ENCODE assay signal across 15 cellular contexts in the genomic region with DNA sequence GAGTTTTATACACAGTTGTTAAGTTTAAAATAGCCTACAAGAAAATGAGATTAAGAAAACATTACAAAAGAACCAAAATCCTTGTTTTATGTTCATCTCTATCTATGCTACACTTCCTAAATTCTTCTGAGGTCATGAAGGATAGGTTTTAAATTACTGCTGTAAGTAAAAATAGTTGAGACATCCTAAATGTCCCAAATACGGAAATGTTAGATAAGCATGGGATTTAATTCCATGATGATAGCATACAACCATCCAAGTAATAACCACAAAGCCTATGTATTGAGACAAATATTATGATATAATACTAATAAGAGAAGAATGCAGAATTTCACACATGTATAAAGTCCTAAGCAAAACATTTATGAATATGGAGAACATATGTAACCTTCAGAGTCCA. TPM values are rescaled to one million over a fixed set of nuclear protein-coding genes. Genes with fewer than 3 reads are reported as not detected.
DNase-seq lines count a peak whose midpoint lies in the region; TF ChIP-seq lines count a peak whose summit lies in the region.
"Had no signal": no experiment of that assay in that cellular context is flagged by ENCODE, and none has a peak within 500 bp of the region (broad histone marks: within the 10 kb centered on the region; RNA-seq: fewer than 3 reads in every experiment).

No MANE protein-coding gene starts in this region.

- no peak overlapping the region for H3K4me3 ChIP-seq in choroid plexus epithelial cell (ENCODE audit: low read depth, low read length)
- H3K4me3 ChIP-seq: BLaER1 treated with 17β-estradiol and CSF1 and Interleukin-3, amounts not matched to agents 10 nM and 100 nM had no signal

- no peak overlapping the region for H3K4me3 Mint-ChIP-seq in osteocyte (ENCODE audit: unreplicated experiment)
- H3K4me3 Mint-ChIP-seq in activated naive CD8-positive, alpha-beta T cell treated with anti-CD3 and anti-CD28 coated beads for 36 hours, result no peak overlapping the region
- H3K4me3 Mint-ChIP-seq: CD8-positive, alpha-beta memory T cell had no signal

- peak; percentile 31 for DNase-seq in EH (ENCODE audit: low read depth)
- DNase-seq in NCI-H226, result peak; percentile 77
- peak; percentile 78 for DNase-seq in choroid plexus epithelial cell (ENCODE audit: low read depth)
- no peak for DNase-seq in osteocyte (ENCODE audit: extremely low spot score, unreplicated experiment)
- DNase-seq in activated naive CD8-positive, alpha-beta T cell treated with anti-CD3 and anti-CD28 coated beads for 36 hours, result no peak
- DNase-seq in putamen (ENCODE audit: low spot score), result no peak
- no peak for DNase-seq in cortex of kidney (lab: John Stamatoyannopoulos, UW)
- no peak for DNase-seq in mesenteric fat pad (ENCODE audit: low spot score)
- DNase-seq: CD8-positive, alpha-beta memory T cell; DMS79; NCI-H187 treated with DMSO at 0.1 percent for 48 hours; NCI-H446; NCI-H69; SHP77 had no signal

- H3K4me1 Mint-ChIP-seq in osteocyte (ENCODE audit: unreplicated experiment), result peaks cover 79% of the 10 kb centered on the region
- no peaks in the 10 kb centered on the region for H3K4me1 Mint-ChIP-seq in activated naive CD8-positive, alpha-beta T cell treated with anti-CD3 and anti-CD28 coated beads for 36 hours
- H3K4me1 Mint-ChIP-seq: CD8-positive, alpha-beta memory T cell had no signal

- no peak for TF ChIP-seq CTCF in choroid plexus epithelial cell (conservative IDR thresholded peaks at IDR 0.05; ENCODE audit: low read depth, low read length)
- TF ChIP-seq CTCF in osteocyte (IDR thresholded peaks at IDR 0.05), result no peak

- peaks cover 3% of the 10 kb centered on the region for H3K9me3 Mint-ChIP-seq in osteocyte (ENCODE audit: unreplicated experiment)
- no peaks in the 10 kb centered on the region for H3K9me3 Mint-ChIP-seq in activated naive CD8-positive, alpha-beta T cell treated with anti-CD3 and anti-CD28 coated beads for 36 hours

- peaks cover 7% of the 10 kb centered on the region for H3K36me3 Mint-ChIP-seq in osteocyte (ENCODE audit: unreplicated experiment)
- no peaks in the 10 kb centered on the region for H3K36me3 Mint-ChIP-seq in activated naive CD8-positive, alpha-beta T cell treated with anti-CD3 and anti-CD28 coated beads for 36 hours
- H3K36me3 Mint-ChIP-seq: CD8-positive, alpha-beta memory T cell had no signal

- no peaks in the 10 kb centered on the region for H3K27me3 Mint-ChIP-seq in osteocyte (ENCODE audit: unreplicated experiment)
- peaks cover 5% of the 10 kb centered on the region for H3K27me3 Mint-ChIP-seq in activated naive CD8-positive, alpha-beta T cell treated with anti-CD3 and anti-CD28 coated beads for 36 hours

- H3K27ac Mint-ChIP-seq in osteocyte (ENCODE audit: unreplicated experiment), result peak overlapping the region; percentile 77
- H3K27ac Mint-ChIP-seq in activated naive CD8-positive, alpha-beta T cell treated with anti-CD3 and anti-CD28 coated beads for 36 hours, result no peak overlapping the region
- H3K27ac Mint-ChIP-seq: CD8-positive, alpha-beta memory T cell had no signal

RNA-seq across cellular contexts. Expression of gene PIEZO2, which starts 34.1 kb away (rescaled TPM):
- total RNA-seq in osteocyte (134 and 139 TPM in 2 replicates), mesenteric fat pad (3.1 TPM)
- total RNA-seq in activated naive CD8-positive, alpha-beta T cell treated with anti-CD3 and anti-CD28 coated beads for 36 hours, result not detected
- total RNA-seq: CD8-positive, alpha-beta memory T cell had no signal

Comparison
In these comparisons a context has a peak if more than half of its experiments do, and no peak if none do; other contexts are left out.
1. DNase-seq: peak in EH (single experiment), NCI-H226 (single experiment) and choroid plexus epithelial cell (single experiment); none in osteocyte (single experiment), activated naive CD8-positive, alpha-beta T cell treated with anti-CD3 and anti-CD28 coated beads for 36 hours (single experiment), putamen (single experiment), cortex of kidney (single experiment) and mesenteric fat pad (single experiment).
2. RNA of gene PIEZO2, which starts 34.1 kb away (total RNA-seq): 134 to 139 TPM in osteocyte; 3.1 TPM in mesenteric fat pad (single experiment) and not detected in activated naive CD8-positive, alpha-beta T cell treated with anti-CD3 and anti-CD28 coated beads for 36 hours; every median in the first group is over 10 times any median in the second.